15 cellular contexts compared by ENCODE assay signal in the genomic region with DNA sequence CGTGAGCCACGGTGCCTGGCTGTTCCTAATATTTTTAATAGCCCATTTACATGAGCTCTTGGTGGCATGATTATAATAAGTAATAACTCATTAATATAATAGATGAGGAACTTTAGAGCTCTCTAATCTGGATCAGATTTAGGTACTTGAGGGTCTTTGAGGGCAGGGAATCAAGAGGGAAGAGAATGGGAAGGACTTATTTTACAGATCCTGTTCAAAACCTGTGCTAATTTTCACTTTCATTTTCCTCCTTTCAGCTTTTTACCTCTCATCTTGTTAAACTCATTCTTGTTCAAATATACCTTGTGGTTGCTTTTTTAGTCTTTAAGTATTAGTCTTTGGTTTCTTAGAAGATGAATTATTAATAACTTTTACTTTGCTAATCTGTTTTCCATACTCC. TPM values are rescaled to one million over a fixed set of nuclear protein-coding genes. Genes with fewer than 3 reads are reported as not detected.
DNase-seq lines count a peak whose midpoint lies in the region; ATAC-seq, FAIRE-seq and TF ChIP-seq lines count a peak whose summit lies in the region.
"Had no signal": no experiment of that assay in that cellular context is flagged by ENCODE, and none has a peak within 500 bp of the region (broad histone marks: within the 10 kb centered on the region; RNA-seq: fewer than 3 reads in every experiment).

No MANE protein-coding gene starts in this region.

- peak overlapping the region; percentile 24 to 84 (median 72) for H3K4me3 Mint-ChIP-seq in CD4-positive, CD25-positive, alpha-beta regulatory T cell
- H3K4me3 Mint-ChIP-seq in activated B cell treated with CpG ODN at 0.5 μM for 24 hours, result peak overlapping the region; percentile 9
- H3K4me3 Mint-ChIP-seq: H9 had no signal

- H2BK15ac ChIP-seq in mesenchymal stem cell (ENCODE audit: low read depth, poor library complexity, severe bottlenecking), result no peak overlapping the region

- H3K36me3 ChIP-seq in CD4-positive, CD25-positive, alpha-beta regulatory T cell (ENCODE audit: control insufficient read depth, insufficient read depth, low read length), result peaks cover 29% of the 10 kb centered on the region
- peaks cover 5 to 32% of the 10 kb centered on the region in 2 experiments for H3K36me3 ChIP-seq in mesenchymal stem cell (ENCODE audit: control insufficient read depth in 1 of 2, insufficient read depth in 2 of 2, low read depth in 1 of 2, low read length in 2 of 2)

- no peak overlapping the region for H2BK120ac ChIP-seq in mesenchymal stem cell (ENCODE audit: low read depth, low read length)

- peak overlapping the region; percentile 79 to 96 (median 90) for H3K27ac Mint-ChIP-seq in CD4-positive, CD25-positive, alpha-beta regulatory T cell
- peak overlapping the region; percentile 80 for H3K27ac Mint-ChIP-seq in activated B cell treated with CpG ODN at 0.5 μM for 24 hours
- H3K27ac Mint-ChIP-seq: H9 had no signal

- H3K79me1 ChIP-seq in mesenchymal stem cell (replicated peaks; ENCODE audit: low read length, poor library complexity, severe bottlenecking), result peaks cover 24% of the 10 kb centered on the region

- no peak overlapping the region for H2BK12ac ChIP-seq in mesenchymal stem cell (ENCODE audit: low read length in 2 of 2)

- H3K36me3 Mint-ChIP-seq in CD4-positive, CD25-positive, alpha-beta regulatory T cell, result peaks cover 41% of the 10 kb centered on the region
- peaks cover 46% of the 10 kb centered on the region for H3K36me3 Mint-ChIP-seq in activated B cell treated with CpG ODN at 0.5 μM for 24 hours (ENCODE audit: low read depth)

- no peak overlapping the region for H3K23ac ChIP-seq in mesenchymal stem cell (ENCODE audit: low read length in 2 of 2)

- no peaks in the 10 kb centered on the region for H3K9me3 ChIP-seq in CD4-positive, CD25-positive, alpha-beta regulatory T cell (ENCODE audit: control insufficient read depth in 2 of 2, low read length in 2 of 2)
- H3K9me3 ChIP-seq in mesenchymal stem cell (ENCODE audit: control insufficient read depth, low read length), result no peaks in the 10 kb centered on the region
- H3K9me3 ChIP-seq: vagina had no signal

- peak overlapping the region; percentile 81 for H3K27ac ChIP-seq in CD4-positive, CD25-positive, alpha-beta regulatory T cell (ENCODE audit: insufficient read depth, low read length, poor library complexity, severe bottlenecking)
- H3K27ac ChIP-seq in mesenchymal stem cell (ENCODE audit: low read length, poor library complexity, severe bottlenecking), result no peak overlapping the region
- H3K27ac ChIP-seq: SK-N-MC, vagina, VCaP had no signal

- no peaks in the 10 kb centered on the region for H3K27me3 ChIP-seq in CD4-positive, CD25-positive, alpha-beta regulatory T cell (ENCODE audit: control insufficient read depth, insufficient read depth, low read length)
- no peaks in the 10 kb centered on the region for H3K27me3 ChIP-seq in mesenchymal stem cell (ENCODE audit: control insufficient read depth in 1 of 2, insufficient read depth in 1 of 2, low read length in 2 of 2)
- H3K27me3 ChIP-seq: vagina had no signal

- peak overlapping the region; percentile 46 for H3K9ac ChIP-seq in mesenchymal stem cell (ENCODE audit: low read length)

- no peaks in the 10 kb centered on the region for H3K27me3 Mint-ChIP-seq in CD4-positive, CD25-positive, alpha-beta regulatory T cell
- H3K27me3 Mint-ChIP-seq in activated B cell treated with CpG ODN at 0.5 μM for 24 hours, result no peaks in the 10 kb centered on the region

- H4K91ac ChIP-seq in mesenchymal stem cell (ENCODE audit: low read length), result no peak overlapping the region

- H3K4me2 ChIP-seq in mesenchymal stem cell (ENCODE audit: low read length, poor library complexity, severe bottlenecking), result no peak overlapping the region

- no peak overlapping the region for H3K18ac ChIP-seq in mesenchymal stem cell (ENCODE audit: low read depth in 1 of 2, low read length in 2 of 2)

- peaks cover 34 to 68% (median 40%) of the 10 kb centered on the region in 4 donors for H3K4me1 Mint-ChIP-seq in CD4-positive, CD25-positive, alpha-beta regulatory T cell
- peaks cover 43% of the 10 kb centered on the region for H3K4me1 Mint-ChIP-seq in activated B cell treated with CpG ODN at 0.5 μM for 24 hours

- no CpG with 5 or more reads among the region's 2 CpGs for WGBS in mesenchymal stem cell

- H3K4me1 ChIP-seq in CD4-positive, CD25-positive, alpha-beta regulatory T cell (ENCODE audit: control insufficient read depth, insufficient read depth, low read length, poor library complexity, severe bottlenecking), result peaks cover 45% of the 10 kb centered on the region
- H3K4me1 ChIP-seq in mesenchymal stem cell (ENCODE audit: control insufficient read depth, insufficient read depth, low read depth, low read length), result peaks cover 3% of the 10 kb centered on the region

- CTCF ChIA-PET in activated B cell treated with CpG ODN at 0.5 μM for 24 hours (lab: Charles Lee), result interaction anchor here (1.0 to 2.0 kb wide), 3 partner anchors 10 to 150 kb away, joined by 3 to 6 read pairs (median 6); no protein-coding TSS in a partner anchor

- peak overlapping the region; percentile 78 for H3K4me3 ChIP-seq in CD4-positive, CD25-positive, alpha-beta regulatory T cell (ENCODE audit: low read depth, low read length)
- no peak overlapping the region for H3K4me3 ChIP-seq in mesenchymal stem cell (ENCODE audit: insufficient read depth in 1 of 2, low read depth in 1 of 2, low read length in 2 of 2)
- H3K4me3 ChIP-seq: SK-N-MC, vagina had no signal

- intact Hi-C loops in activated B cell treated with CpG ODN at 0.5 μM for 24 hours (cut with micrococcal nuclease), result loop anchor here (10.0 kb wide), 1 partner anchor 607 kb away; a partner anchor contains a TSS

- no peak overlapping the region for H3K4ac ChIP-seq in mesenchymal stem cell (ENCODE audit: low read depth in 1 of 2, low read length in 2 of 2)

- H3K9me3 Mint-ChIP-seq in CD4-positive, CD25-positive, alpha-beta regulatory T cell, result no peaks in the 10 kb centered on the region
- H3K9me3 Mint-ChIP-seq in activated B cell treated with CpG ODN at 0.5 μM for 24 hours, result no peaks in the 10 kb centered on the region
- H3K9me3 Mint-ChIP-seq: H9 had no signal

- no peak overlapping the region for H2AK5ac ChIP-seq in mesenchymal stem cell (ENCODE audit: low read length, severe bottlenecking)

- no peak overlapping the region for H2BK5ac ChIP-seq in mesenchymal stem cell (ENCODE audit: low read depth, low read length, poor library complexity, severe bottlenecking)

- H3K14ac ChIP-seq in mesenchymal stem cell (ENCODE audit: low read length in 2 of 2), result no peak overlapping the region

- DNase-seq in CD4-positive, CD25-positive, alpha-beta regulatory T cell, result peak in 2 of 3 donors; percentile 14 to 53
- DNase-seq in GM19239 (ENCODE audit: insufficient read length, low spot score) (no peak), activated B cell treated with CpG ODN at 0.5 μM for 24 hours (no peak), mesenchymal stem cell (no peak), NCI-H1105 treated with DMSO at 0.1 percent for 48 hours (lab: John Stamatoyannopoulos, UW) (no peak)
- no peak for DNase-seq in stimulated activated CD4-positive, alpha-beta T cell treated with anti-CD3 and anti-CD28 coated beads, Interleukin-15, amount 100 ng/mL, for 24 hours
- DNase-seq: AML-193, H9, islet precursor cell had no signal

- H4K8ac ChIP-seq in mesenchymal stem cell (ENCODE audit: low read length), result no peak overlapping the region

- TF ChIP-seq CTCF in activated B cell treated with CpG ODN at 0.5 μM for 24 hours (IDR thresholded peaks at IDR 0.05), result no peak

- peak; percentile 52 for FAIRE-seq in GM19239 (lab: Jason Lieb, UNC)
- FAIRE-seq: bronchial epithelial cell had no signal

- no peak overlapping the region for H2AFZ ChIP-seq in mesenchymal stem cell (ENCODE audit: low read depth, low read length)

- ATAC-seq in CD4-positive, CD25-positive, alpha-beta regulatory T cell (ENCODE audit: low read depth in 2 of 2), result no peak
- ATAC-seq in activated B cell treated with CpG ODN at 0.5 μM for 24 hours (ENCODE audit: low read depth) (no peak), GM21786 (IDR thresholded peaks at IDR 0.05; ENCODE audit: unreplicated experiment) (no peak), GM19324 (IDR thresholded peaks at IDR 0.05; ENCODE audit: low FRiP score, unreplicated experiment) (no peak)

- POLR2A ChIA-PET in activated B cell treated with CpG ODN at 0.5 μM for 24 hours (lab: Charles Lee), result interaction anchor here (0.7 to 1.5 kb wide), 2 partner anchors 53 to 60 kb away, joined by 3 to 4 read pairs; no protein-coding TSS in a partner anchor

RNA-seq across cellular contexts. Expression of a gene that starts 5.6 kb away (rescaled TPM):
- 78.3 TPM for total RNA-seq in CD4-positive, CD25-positive, alpha-beta regulatory T cell
- 10 to 100 TPM; 20.5 to 34.8 (median 23.8) TPM for polyA plus RNA-seq in CD4-positive, CD25-positive, alpha-beta regulatory T cell
- total RNA-seq in activated B cell treated with CpG ODN at 0.5 μM for 24 hours, result 27.9 and 35.8 TPM in 2 replicates
- 14.4 TPM for polyA plus RNA-seq in mesenchymal stem cell (2013, experiment 1 of 2)
- polyA plus RNA-seq in mesenchymal stem cell (2013, experiment 2 of 2), result 14.2 TPM

RNA-seq across cellular contexts. Expression of a gene that starts 21.5 kb away (rescaled TPM):
- 2.7 TPM for total RNA-seq in CD4-positive, CD25-positive, alpha-beta regulatory T cell
- polyA plus RNA-seq in CD4-positive, CD25-positive, alpha-beta regulatory T cell, result 10 to 100 TPM in 2 of 4 donors, 1 to 10 TPM in 2; 6.5 to 12.7 (median 9.5) TPM
- 0.11 and 0.29 TPM in 2 replicates for total RNA-seq in activated B cell treated with CpG ODN at 0.5 μM for 24 hours
- 7.6 TPM for polyA plus RNA-seq in mesenchymal stem cell (2013, experiment 1 of 2)
- polyA plus RNA-seq in mesenchymal stem cell (2013, experiment 2 of 2), result 7.4 TPM
- total RNA-seq: bronchial epithelial cell, H9 had no signal

RNA-seq across cellular contexts. Expression of a gene that starts 35.8 kb away (rescaled TPM):
- 1.4 TPM for total RNA-seq in CD4-positive, CD25-positive, alpha-beta regulatory T cell
- polyA plus RNA-seq in CD4-positive, CD25-positive, alpha-beta regulatory T cell, result 1 to 10 TPM in 1 of 4 donors, under 1 TPM in 2, not detected in 1; 0.14 to 1.2 (median 0.53) TPM
- 1.3 and 2.5 TPM in 2 replicates for total RNA-seq in activated B cell treated with CpG ODN at 0.5 μM for 24 hours
- 0.10 TPM for polyA plus RNA-seq in mesenchymal stem cell (2013, experiment 1 of 2)
- polyA plus RNA-seq in mesenchymal stem cell (2013, experiment 2 of 2), result 0.12 TPM

RNA-seq across cellular contexts. Expression of a gene that starts 55.1 kb away (rescaled TPM):
- total RNA-seq in CD4-positive, CD25-positive, alpha-beta regulatory T cell, result 26.1 TPM
- 1 to 10 TPM; 6.6 to 9.5 (median 8.1) TPM for polyA plus RNA-seq in CD4-positive, CD25-positive, alpha-beta regulatory T cell
- total RNA-seq in activated B cell treated with CpG ODN at 0.5 μM for 24 hours, result 12.5 and 13.6 TPM in 2 replicates
- polyA plus RNA-seq in mesenchymal stem cell (2013, experiment 1 of 2), result 12.5 TPM
- 11.9 TPM for polyA plus RNA-seq in mesenchymal stem cell (2013, experiment 2 of 2)

Comparison
In these comparisons a context has a peak if more than half of its experiments do, and no peak if none do; other contexts are left out.
1. DNase-seq: peak in CD4-positive, CD25-positive, alpha-beta regulatory T cell (2 of 3); none in GM19239 (single experiment), activated B cell treated with CpG ODN at 0.5 μM for 24 hours (single experiment), mesenchymal stem cell (single experiment), stimulated activated CD4-positive, alpha-beta T cell treated with anti-CD3 and anti-CD28 coated beads, Interleukin-15, amount 100 ng/mL, for 24 hours (single experiment) and NCI-H1105 treated with DMSO at 0.1 percent for 48 hours (single experiment).